1 cellular context compared by ENCODE assay signal in genomic region chr17:41733348-41734138, GRCh38.
TF ChIP-seq lines count a peak whose summit lies in the region.

No MANE protein-coding gene starts in this region.

TF ChIP-seq in H1, 55 proteins besides CTCF, POLR2A, EP300 and RAD21:
- TF ChIP-seq RFX5 (IDR thresholded peaks at IDR 0.05; ENCODE audit: borderline replicate concordance, low read depth, low read length) (no peak), USF2 (IDR thresholded peaks at IDR 0.05; ENCODE audit: low read length) (no peak), SRF (IDR thresholded peaks at IDR 0.05; ENCODE audit: low read depth, low read length) (no peak)
